Comparison of ENCODE assay signal across 33 cellular contexts in the genomic region with DNA sequence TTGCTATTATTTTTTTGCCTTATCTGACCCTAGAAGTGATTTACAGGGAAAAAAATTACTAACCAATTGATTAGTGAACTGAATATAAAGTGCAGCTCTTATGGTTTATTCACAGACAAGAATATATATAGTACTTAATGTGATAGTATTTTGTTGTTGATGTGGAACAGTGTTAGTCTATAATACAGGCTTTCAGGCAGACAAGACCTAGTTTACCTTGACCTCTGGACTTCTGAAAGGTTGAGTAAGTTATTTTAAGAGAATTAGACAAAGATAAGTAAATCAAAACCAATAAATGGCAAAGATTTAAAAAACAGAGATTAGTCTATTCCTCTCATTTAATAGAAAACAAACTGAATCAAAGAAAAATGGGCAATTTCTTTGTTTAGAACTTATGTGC. TPM values are rescaled to one million over a fixed set of nuclear protein-coding genes. Genes with fewer than 3 reads are reported as not detected.
"Had no signal": no experiment of that assay in that cellular context is flagged by ENCODE, and none has a peak within 500 bp of the region (broad histone marks: within the 10 kb centered on the region; RNA-seq: fewer than 3 reads in every experiment).

No MANE protein-coding gene starts in this region.

- H2AFZ ChIP-seq: parathyroid adenoma had no signal

- H3K9me3 Mint-ChIP-seq: natural killer cell; nephron; neural progenitor cell; stimulated activated memory B cell treated with anti-CD40 and anti-IgM and Interleukin-4, amounts not matched to agents 10 μg/mL and 1 μg/mL and 100 μg/mL, for 72 hours; stimulated activated naive CD8-positive, alpha-beta T cell treated with anti-CD3 and anti-CD28 coated beads, Interleukin-15, amount 100 ng/mL, for 72 hours; type B pancreatic cell had no signal

- H3K4me1 Mint-ChIP-seq: nephron; stimulated activated memory B cell treated with anti-CD40 and anti-IgM and Interleukin-4, amounts not matched to agents 10 μg/mL and 1 μg/mL and 100 μg/mL, for 72 hours; stimulated activated naive CD8-positive, alpha-beta T cell treated with anti-CD3 and anti-CD28 coated beads, Interleukin-15, amount 100 ng/mL, for 72 hours had no signal

- H3K9me3 ChIP-seq: ovary, psoas muscle, spleen, suprapubic skin, testis, tibial artery, transverse colon, upper lobe of right lung, uterus had no signal

- H3K79me2 ChIP-seq: parathyroid adenoma had no signal

- H3K36me3 Mint-ChIP-seq: natural killer cell; neural progenitor cell; stimulated activated memory B cell treated with anti-CD40 and anti-IgM and Interleukin-4, amounts not matched to agents 10 μg/mL and 1 μg/mL and 100 μg/mL, for 72 hours; type B pancreatic cell had no signal

- H3K4me2 ChIP-seq: neural progenitor cell, smooth muscle cell had no signal

- H3K4me3 Mint-ChIP-seq: natural killer cell; nephron; neural progenitor cell; stimulated activated memory B cell treated with anti-CD40 and anti-IgM and Interleukin-4, amounts not matched to agents 10 μg/mL and 1 μg/mL and 100 μg/mL, for 72 hours; stimulated activated naive CD8-positive, alpha-beta T cell treated with anti-CD3 and anti-CD28 coated beads, Interleukin-15, amount 100 ng/mL, for 72 hours; type B pancreatic cell had no signal

- H3K4me3 ChIP-seq: neural progenitor cell, ovary, psoas muscle, skin epidermis, smooth muscle cell, spleen, suprapubic skin, testis, tibial artery, transverse colon, upper lobe of right lung, uterus had no signal

- H3K4me1 ChIP-seq: neural progenitor cell, parathyroid adenoma, psoas muscle, spleen, suprapubic skin, testis, tibial artery, transverse colon, upper lobe of right lung, uterus had no signal

- ATAC-seq: psoas muscle; right cardiac atrium; sciatic nerve; stimulated activated memory B cell treated with anti-CD40 and anti-IgM and Interleukin-4, amounts not matched to agents 10 μg/mL and 1 μg/mL and 100 μg/mL, for 72 hours; stimulated activated naive CD8-positive, alpha-beta T cell treated with anti-CD3 and anti-CD28 coated beads, Interleukin-15, amount 100 ng/mL, for 72 hours; stimulated activated naive CD8-positive, alpha-beta T cell treated with anti-CD3 and anti-CD28 coated beads, Interleukin-15, Interleukin-2, amounts not matched to agents 100 U/mL and 50 U/mL, for 24 hours; upper lobe of right lung had no signal

- H3K27me3 ChIP-seq: neural progenitor cell, ovary, spleen, suprapubic skin, testis, tibial artery, transverse colon, upper lobe of right lung, uterus had no signal

- DNase-seq: natural killer cell; occipital lobe; ovary; posterior cingulate gyrus; psoas muscle; right cardiac atrium; spleen; stimulated activated CD4-positive, alpha-beta T cell treated with anti-CD3 and anti-CD28 coated beads, Interleukin-12 subunit alpha, Interleukin-12 subunit beta, amount 100 ng/mL, for 4 hours; stimulated activated CD4-positive, alpha-beta T cell treated with anti-CD3 and anti-CD28 coated beads, Interleukin-1b, Interleukin-23, amount 100 ng/mL, for 48 hours; stimulated activated CD4-positive, alpha-beta T cell treated with anti-CD3 and anti-CD28 coated beads, Interleukin-4, amount 100 ng/mL, for 1 hour; stimulated activated CD4-positive, alpha-beta T cell treated with anti-CD3 and anti-CD28 coated beads, Interleukin-4, amount 100 ng/mL, for 4 hours; stimulated activated CD8-positive, alpha-beta memory T cell treated with anti-CD3 and anti-CD28 coated beads, Interleukin-4, amount 100 ng/mL, for 48 hours; stimulated activated naive CD4-positive, alpha-beta T cell; stimulated activated naive CD8-positive, alpha-beta T cell treated with anti-CD3 and anti-CD28 coated beads, Interleukin-15, amount 100 ng/mL, for 72 hours; stimulated activated naive CD8-positive, alpha-beta T cell treated with anti-CD3 and anti-CD28 coated beads, Interleukin-15, Interleukin-2, amounts not matched to agents 100 U/mL and 50 U/mL, for 24 hours; substantia nigra; testis; tibial artery; transverse colon; upper lobe of right lung; uterus had no signal

- H3K9ac ChIP-seq: neural progenitor cell, parathyroid adenoma had no signal

- H3K36me3 ChIP-seq: neural progenitor cell, ovary, spleen, suprapubic skin, tibial artery, transverse colon, upper lobe of right lung, uterus had no signal

- H3K27ac ChIP-seq: neural progenitor cell, ovary, parathyroid adenoma, psoas muscle, skin epidermis, spleen, suprapubic skin, testis, tibial artery, transverse colon, upper lobe of right lung, uterus had no signal

- H3K27ac Mint-ChIP-seq: natural killer cell; nephron; neural progenitor cell; progenitor cell of endocrine pancreas; stimulated activated memory B cell treated with anti-CD40 and anti-IgM and Interleukin-4, amounts not matched to agents 10 μg/mL and 1 μg/mL and 100 μg/mL, for 72 hours; stimulated activated naive CD8-positive, alpha-beta T cell treated with anti-CD3 and anti-CD28 coated beads, Interleukin-15, amount 100 ng/mL, for 72 hours; type B pancreatic cell had no signal

- H3K27me3 Mint-ChIP-seq: progenitor cell of endocrine pancreas had no signal

RNA-seq across cellular contexts. Expression of a gene that starts 46.0 kb away (rescaled TPM):
- total RNA-seq: natural killer cell, psoas muscle, renal cortical epithelial cell, sciatic nerve, smooth muscle cell, spleen, suprapubic skin, transverse colon had no signal
- polyA plus RNA-seq: ovary, smooth muscle cell, urinary bladder had no signal
